In the genomic region with DNA sequence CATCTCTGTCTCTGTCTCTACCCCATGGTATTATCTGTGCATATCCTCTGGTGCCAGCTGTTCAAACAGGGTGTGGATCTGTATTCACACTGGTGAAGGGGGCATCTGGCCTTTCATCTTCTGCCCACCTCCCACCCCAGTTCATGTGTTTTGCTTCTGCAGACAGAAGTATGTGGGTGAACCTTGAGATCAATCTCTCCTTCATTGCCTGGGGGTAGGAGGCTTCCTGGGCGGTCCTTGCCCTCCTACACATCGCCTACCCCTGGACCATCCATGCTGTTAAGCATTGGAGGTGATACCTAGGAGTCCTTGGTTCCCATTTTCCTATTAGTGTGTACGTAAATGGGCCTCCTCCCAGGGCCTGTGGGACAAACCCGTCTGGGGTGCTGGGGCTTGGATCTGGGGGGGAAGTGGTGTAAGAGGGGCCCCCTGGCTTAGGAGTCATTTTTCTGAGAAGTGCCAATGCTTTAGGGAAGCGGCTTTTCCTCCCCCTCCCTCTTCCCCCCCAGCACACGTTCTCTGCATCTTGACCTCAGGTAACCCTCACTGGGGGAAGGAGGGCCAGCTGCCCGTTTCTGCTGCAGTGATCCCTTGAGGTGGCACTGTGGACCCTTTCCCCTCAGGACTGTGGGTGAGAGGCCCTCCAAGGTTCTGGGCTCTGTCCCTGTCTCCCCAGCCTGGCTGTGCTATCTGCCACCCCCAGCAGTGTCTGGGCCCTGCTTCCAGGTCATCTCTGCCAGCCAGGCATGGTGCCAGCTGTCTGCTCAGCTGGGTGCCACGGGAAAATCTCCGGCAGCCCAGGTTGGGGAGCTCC, we compare ENCODE assay signal across 9 cellular contexts. TPM values are rescaled to one million over a fixed set of nuclear protein-coding genes. Genes with fewer than 3 reads are reported as not detected.
DNase-seq lines count a peak whose midpoint lies in the region; ATAC-seq, FAIRE-seq and TF ChIP-seq lines count a peak whose summit lies in the region.
"Had no signal": no experiment of that assay in that cellular context is flagged by ENCODE, and none has a peak within 500 bp of the region (broad histone marks: within the 10 kb centered on the region; RNA-seq: fewer than 3 reads in every experiment).

No MANE protein-coding gene starts in this region.

- H3K36me3 ChIP-seq in gastroesophageal sphincter (peaks cover 0 to 6% of the 10 kb centered on the region in 2 donors), stomach smooth muscle (ENCODE audit: control insufficient read depth in 2 of 2, insufficient read depth in 2 of 2, low read length in 2 of 2) (peaks cover 0 to 5% of the 10 kb centered on the region in 2 donors), neural progenitor cell (no peaks in the 10 kb centered on the region)

- CTCF ChIA-PET in RWPE1 (lab: Yijun Ruan, JAX): interaction anchor here (2.4 kb wide), 1 partner anchor 13 kb away, joined by 8 read pairs; no protein-coding TSS in a partner anchor

- H3K9me3 ChIP-seq in gastroesophageal sphincter (no peaks in the 10 kb centered on the region), stomach smooth muscle (ENCODE audit: control insufficient read depth in 2 of 2, low read length in 2 of 2) (no peaks in the 10 kb centered on the region), neural progenitor cell (ENCODE audit: low read depth) (no peaks in the 10 kb centered on the region)

- H3K4me3 ChIP-seq in gastroesophageal sphincter (no peak overlapping the region), stomach smooth muscle (ENCODE audit: low read length in 2 of 2) (peak overlapping the region; percentile 29 to 36), neural progenitor cell (no peak overlapping the region)
- H3K4me3 ChIP-seq: PC-9 had no signal

- no peak overlapping the region for H2AFZ ChIP-seq in neural progenitor cell (replicated peaks)
- H2AFZ ChIP-seq: PC-9 had no signal

- H3K27ac ChIP-seq in RWPE1: peak overlapping the region; percentile 66
- H3K27ac ChIP-seq in gastroesophageal sphincter: peak overlapping the region; percentile 30 to 97 (median 84)
- H3K27ac ChIP-seq in stomach smooth muscle (ENCODE audit: low read length): peak overlapping the region; percentile 84
- H3K27ac ChIP-seq in neural progenitor cell: no peak overlapping the region
- H3K27ac ChIP-seq: PC-9 had no signal

- H3K36me3 Mint-ChIP-seq in neural progenitor cell: peaks cover 3% of the 10 kb centered on the region

- H3F3A ChIP-seq in neural progenitor cell (ENCODE audit: low read depth): no peaks in the 10 kb centered on the region

- TF ChIP-seq POLR2A in gastroesophageal sphincter (IDR thresholded peaks at IDR 0.05): no peak

- H3K4me3 Mint-ChIP-seq in neural progenitor cell: no peak overlapping the region

- H3K27me3 ChIP-seq in gastroesophageal sphincter (no peaks in the 10 kb centered on the region), stomach smooth muscle (ENCODE audit: control insufficient read depth in 1 of 2, insufficient read depth in 2 of 2, low read length in 2 of 2) (no peaks in the 10 kb centered on the region), neural progenitor cell (no peaks in the 10 kb centered on the region)

- H3K27me3 Mint-ChIP-seq in neural progenitor cell (ENCODE audit: insufficient read depth, low read depth): peaks cover 1% of the 10 kb centered on the region

- FAIRE-seq in frontal cortex (lab: Jason Lieb, UNC): no peak

- peaks cover 58% of the 10 kb centered on the region for H4K20me1 ChIP-seq in neural progenitor cell (ENCODE audit: low read depth)

- TF ChIP-seq CTCF in RWPE1 (conservative IDR thresholded peaks at IDR 0.05; ENCODE audit: low read depth): no peak
- no peak for TF ChIP-seq CTCF in gastroesophageal sphincter (IDR thresholded peaks at IDR 0.05)
- TF ChIP-seq CTCF in neural progenitor cell (IDR thresholded peaks at IDR 0.05): no peak

- peaks cover 3% of the 10 kb centered on the region for H3K79me2 ChIP-seq in neural progenitor cell (ENCODE audit: low read depth)

- WGBS in gastroesophageal sphincter (ENCODE audit: low coverage in 1 of 2), 2 donors: 30% methylated on average over 6 of the region's 9 CpGs; no CpG with 5 or more reads in 1 of the 2 donors

- no peaks in the 10 kb centered on the region for H3K9me3 Mint-ChIP-seq in neural progenitor cell

- H3K9ac ChIP-seq in stomach smooth muscle (ENCODE audit: low read length in 2 of 2) (peak overlapping the region in 1 of 2 donors; percentile 62), neural progenitor cell (no peak overlapping the region)

- no peak overlapping the region for H3K27ac Mint-ChIP-seq in neural progenitor cell

- DNase-seq in SHP77 (lab: John Stamatoyannopoulos, UW) (peak; percentile 37 to 52), SHP77 treated with DMSO at 0.1 percent for 48 hours (lab: John Stamatoyannopoulos, UW) (no peak), RWPE1 (ENCODE audit: low spot score) (no peak), NCI-H2107 (lab: John Stamatoyannopoulos, UW) (no peak), neural progenitor cell (ENCODE audit: low spot score) (no peak), frontal cortex (ENCODE audit: low spot score in 2 of 2) (no peak)

- H3K4me1 ChIP-seq in gastroesophageal sphincter (peaks cover 29 to 100% (median 99%) of the 10 kb centered on the region in 3 donors), stomach smooth muscle (ENCODE audit: control insufficient read depth, insufficient read depth, low read length) (peaks cover 82% of the 10 kb centered on the region), neural progenitor cell (peaks cover 7% of the 10 kb centered on the region)

- ATAC-seq in gastroesophageal sphincter: no peak

- POLR2A ChIA-PET in RWPE1 (lab: Yijun Ruan, JAX; ENCODE audit: low non-redundant PET): interaction anchor here (0.7 kb wide), 1 partner anchor 1172 kb away, joined by 3 read pairs; no protein-coding TSS in a partner anchor

- TF ChIP-seq EP300 in gastroesophageal sphincter (IDR thresholded peaks at IDR 0.05): no peak

- peaks cover 15% of the 10 kb centered on the region for H3K4me1 Mint-ChIP-seq in neural progenitor cell

- H3K4me2 ChIP-seq in neural progenitor cell: no peak overlapping the region
- H3K4me2 ChIP-seq: PC-9 had no signal

RNA-seq across cellular contexts. Expression of a gene that starts 21.2 kb away (rescaled TPM):
- total RNA-seq in gastroesophageal sphincter: 10 to 100 TPM; 18.5 to 41.8 (median 28.5) TPM
- total RNA-seq in neural progenitor cell (ENCODE audit: low replicate concordance): 9.0 and 9.4 TPM in 2 replicates
- 4.9 TPM for total RNA-seq in frontal cortex

RNA-seq across cellular contexts. Expression of a gene that starts 34.3 kb away (rescaled TPM):
- total RNA-seq in gastroesophageal sphincter: 1 to 10 TPM in 1 of 4 donors, not detected in 3; 2.5 TPM
- not detected in 2 replicates for total RNA-seq in neural progenitor cell (ENCODE audit: low replicate concordance)
- not detected for total RNA-seq in frontal cortex
- total RNA-seq: PC-9 had no signal

RNA-seq across cellular contexts. Expression of a gene that starts 42.5 kb away (rescaled TPM):
- 1 to 10 TPM in 2 of 4 donors, under 1 TPM in 1, not detected in 1; 0.54 to 2.2 (median 1.2) TPM for total RNA-seq in gastroesophageal sphincter
- total RNA-seq in neural progenitor cell (ENCODE audit: low replicate concordance): 54.6 and 65.3 TPM in 2 replicates
- total RNA-seq in frontal cortex: 2.4 TPM

Comparison
In these comparisons a context has a peak if more than half of its experiments do, and no peak if none do; other contexts are left out.
1. DNase-seq: peak in SHP77 (2 of 2); none in SHP77 treated with DMSO at 0.1 percent for 48 hours (single experiment), RWPE1 (single experiment), NCI-H2107 (single experiment), neural progenitor cell (single experiment) and frontal cortex (0 of 2).
2. H3K4me3 ChIP-seq: peak in stomach smooth muscle (2 of 2); none in gastroesophageal sphincter (0 of 2) and neural progenitor cell (single experiment).
3. RNA of a gene that starts 42.5 kb away (total RNA-seq): 54.6 to 65.3 TPM in neural progenitor cell; 2.4 TPM in frontal cortex (single experiment) and 0.54 to 2.2 TPM in gastroesophageal sphincter; every median in the first group is over 10 times any median in the second.